In the genomic region with DNA sequence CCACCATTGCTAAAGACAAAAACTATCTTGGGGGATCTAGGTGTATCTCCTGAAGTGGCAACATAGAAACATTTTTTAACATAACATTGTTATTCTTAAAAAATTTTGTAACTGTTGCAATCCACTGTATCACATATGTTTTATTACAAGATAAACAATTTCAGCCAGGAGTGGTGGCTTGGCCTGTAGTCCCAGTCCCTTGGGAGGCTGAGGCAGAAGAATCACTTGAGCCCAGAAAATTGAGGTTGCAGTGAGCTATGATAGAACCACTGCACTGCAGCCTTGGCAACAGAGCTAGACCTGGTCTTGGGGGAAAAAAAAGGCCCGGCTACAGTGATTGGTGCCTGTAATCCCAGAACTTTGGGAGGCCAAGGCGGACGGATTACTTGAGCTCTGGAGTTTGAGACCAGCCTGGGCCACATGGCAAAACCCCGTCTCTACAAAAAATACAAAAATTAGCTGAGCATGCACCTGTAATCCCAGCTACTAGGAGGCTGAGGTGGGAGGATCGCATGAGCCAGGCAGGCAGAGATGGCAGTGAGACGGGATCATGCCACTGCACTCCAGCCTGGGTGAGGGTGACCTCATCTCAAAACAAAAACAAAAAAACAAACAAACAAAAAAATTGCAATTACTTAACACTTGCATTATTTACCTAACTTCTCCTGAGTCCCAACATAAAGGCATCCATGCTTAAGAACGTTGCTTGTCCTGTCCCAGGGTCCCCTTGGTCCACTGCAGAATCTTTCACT, we compare ENCODE assay signal across 8 cellular contexts. TPM values are rescaled to one million over a fixed set of nuclear protein-coding genes. Genes with fewer than 3 reads are reported as not detected.
DNase-seq lines count a peak whose midpoint lies in the region; ATAC-seq and TF ChIP-seq lines count a peak whose summit lies in the region.

No MANE protein-coding gene starts in this region.

- peaks cover 9% of the 10 kb centered on the region; the same call in 1 of the 2 replicates for H3F3A ChIP-seq in MM.1S (ENCODE audit: insufficient read depth, low read length)

- no peak for TF ChIP-seq CTCF in CD14-positive monocyte (IDR thresholded peaks at IDR 0.05)
- no peak for TF ChIP-seq CTCF in MM.1S (IDR thresholded peaks at IDR 0.05; ENCODE audit: low read length)
- no peak for TF ChIP-seq CTCF in nephron progenitor cell (IDR thresholded peaks at IDR 0.05)

- peak overlapping the region; percentile 86; the same call in 1 of the 2 replicates for H3K4me2 ChIP-seq in MM.1S (ENCODE audit: low read depth, low read length)

- H3K4me3 Mint-ChIP-seq in CD14-positive monocyte = peak overlapping the region in 1 of 2 donors; percentile 87
- H3K4me3 Mint-ChIP-seq in dendritic cell treated with granulocyte-macrophage colony-stimulating factor and Interleukin-4, amounts not matched to agents 40 ng/mL and 50 ng/mL, for 4 days = no peak overlapping the region
- peak overlapping the region; percentile 86 for H3K4me3 Mint-ChIP-seq in nephron progenitor cell

- H3K36me3 Mint-ChIP-seq in CD14-positive monocyte (peaks cover 7 to 13% of the 10 kb centered on the region in 2 donors), nephron progenitor cell (ENCODE audit: low read depth) (peaks cover 7% of the 10 kb centered on the region)
- peaks cover 34% of the 10 kb centered on the region for H3K36me3 Mint-ChIP-seq in dendritic cell treated with granulocyte-macrophage colony-stimulating factor and Interleukin-4, amounts not matched to agents 40 ng/mL and 50 ng/mL, for 4 days (ENCODE audit: low read depth)

- H4K20me1 ChIP-seq in MM.1S (ENCODE audit: insufficient read depth, low read length) = no peaks in the 10 kb centered on the region

- no peaks in the 10 kb centered on the region for H3K36me3 ChIP-seq in MM.1S (replicated peaks; ENCODE audit: insufficient read depth, low read length)

- H3K27me3 Mint-ChIP-seq in CD14-positive monocyte (ENCODE audit: low read depth in 3 of 3) (peaks cover 0 to 1% (median 0%) of the 10 kb centered on the region in 3 donors), nephron progenitor cell (ENCODE audit: low read depth, poor library complexity) (no peaks in the 10 kb centered on the region)
- H3K27me3 Mint-ChIP-seq in dendritic cell treated with granulocyte-macrophage colony-stimulating factor and Interleukin-4, amounts not matched to agents 40 ng/mL and 50 ng/mL, for 4 days = no peaks in the 10 kb centered on the region

- no peak overlapping the region for H3K27ac ChIP-seq in MM.1S (ENCODE audit: low read length)

- H3K27ac Mint-ChIP-seq in CD14-positive monocyte (peak overlapping the region in 6 of 7 donors; percentile 30 to 100 (median 100)), nephron progenitor cell (peak overlapping the region; percentile 100)
- H3K27ac Mint-ChIP-seq in dendritic cell treated with granulocyte-macrophage colony-stimulating factor and Interleukin-4, amounts not matched to agents 40 ng/mL and 50 ng/mL, for 4 days = peak overlapping the region; percentile 97

- no peaks in the 10 kb centered on the region for H3K27me3 ChIP-seq in MM.1S (replicated peaks; ENCODE audit: insufficient read depth, low read length)

- H3K9me3 ChIP-seq in MM.1S (replicated peaks; ENCODE audit: insufficient read depth, low read length) = no peaks in the 10 kb centered on the region

- H3K79me2 ChIP-seq in MM.1S (ENCODE audit: low read length) = peaks cover 53% of the 10 kb centered on the region

- DNase-seq in CD14-positive monocyte (ENCODE audit: low spot score) = no peak
- no peak for DNase-seq in MM.1S
- DNase-seq in nephron progenitor cell = no peak
- DNase-seq in UCSD-AML1 (lab: John Stamatoyannopoulos, UW; ENCODE audit: unreplicated experiment) = no peak
- DNase-seq in activated gamma-delta T cell (lab: John Stamatoyannopoulos, UW) = no peak
- DNase-seq in activated CD8-positive, alpha-beta memory T cell treated with anti-CD3 and anti-CD28 coated beads, Interleukin-2, amount 50 U/mL, for 48 hours = no peak

- H3K9me2 ChIP-seq in MM.1S (replicated peaks; ENCODE audit: insufficient read depth, low read length) = no peaks in the 10 kb centered on the region

- intact Hi-C loops in CD14-positive monocyte (cut with micrococcal nuclease) = loop anchor here (5.0 to 10.0 kb wide), 6 partner anchors 75 to 265 kb away; a partner anchor contains a TSS
- intact Hi-C loops in dendritic cell treated with granulocyte-macrophage colony-stimulating factor and Interleukin-4, amounts not matched to agents 40 ng/mL and 50 ng/mL, for 4 days (cut with micrococcal nuclease) = loop anchor here (5.0 kb wide), 1 partner anchor 90 kb away; a partner anchor contains a TSS

- no peak overlapping the region for H3K4me3 ChIP-seq in MM.1S (ENCODE audit: low read length)

- no peak for ATAC-seq in HG03354 (IDR thresholded peaks at IDR 0.05; ENCODE audit: poor library complexity, severe bottlenecking, unreplicated experiment)

- peaks cover 11% of the 10 kb centered on the region for H3K4me1 ChIP-seq in MM.1S (ENCODE audit: low read length)

- no peak overlapping the region for H3K9ac ChIP-seq in MM.1S (ENCODE audit: low read length)

- H3K9me3 Mint-ChIP-seq in CD14-positive monocyte (no peaks in the 10 kb centered on the region), nephron progenitor cell (no peaks in the 10 kb centered on the region)
- no peaks in the 10 kb centered on the region for H3K9me3 Mint-ChIP-seq in dendritic cell treated with granulocyte-macrophage colony-stimulating factor and Interleukin-4, amounts not matched to agents 40 ng/mL and 50 ng/mL, for 4 days

- H3K4me1 Mint-ChIP-seq in CD14-positive monocyte (peaks cover 54% of the 10 kb centered on the region), nephron progenitor cell (peaks cover 63% of the 10 kb centered on the region)
- H3K4me1 Mint-ChIP-seq in dendritic cell treated with granulocyte-macrophage colony-stimulating factor and Interleukin-4, amounts not matched to agents 40 ng/mL and 50 ng/mL, for 4 days (ENCODE audit: low read depth) = peaks cover 64% of the 10 kb centered on the region

- peak overlapping the region; percentile 77; the same call in 1 of the 2 replicates for H2AFZ ChIP-seq in MM.1S (ENCODE audit: low read length)

RNA-seq across cellular contexts. Expression of a gene that starts 1.5 kb away (rescaled TPM):
- 1 to 10 TPM; 2.2 to 4.1 TPM for polyA plus RNA-seq in CD14-positive monocyte

RNA-seq across cellular contexts. Expression of a gene that starts 2.3 kb away (rescaled TPM):
- polyA plus RNA-seq in CD14-positive monocyte = 10 to 100 TPM; 14.6 to 41.4 TPM
